Comparison of ENCODE assay signal across 25 cellular contexts in genomic region chr3:73381551-73381950, GRCh38.
DNase-seq lines count a peak whose midpoint lies in the region; ATAC-seq and TF ChIP-seq lines count a peak whose summit lies in the region.
"Had no signal": no experiment of that assay in that cellular context is flagged by ENCODE, and none has a peak within 500 bp of the region (broad histone marks: within the 10 kb centered on the region; RNA-seq: fewer than 3 reads in every experiment).

No MANE protein-coding gene starts in this region.

- TF ChIP-seq POLR2A in right lobe of liver (IDR thresholded peaks at IDR 0.05) = no peak

- H3K4me3 ChIP-seq in Loucy (ENCODE audit: low read length, poor library complexity, severe bottlenecking) (peak overlapping the region; percentile 61), right lobe of liver (no peak overlapping the region)
- H3K4me3 ChIP-seq: A549, BLaER1, GM12878 had no signal

- no peak overlapping the region for H3K4me3 Mint-ChIP-seq in nephron progenitor cell
- H3K4me3 Mint-ChIP-seq in type B pancreatic cell = no peak overlapping the region
- no peak overlapping the region for H3K4me3 Mint-ChIP-seq in activated naive CD8-positive, alpha-beta T cell treated with anti-CD3 and anti-CD28 coated beads for 36 hours
- H3K4me3 Mint-ChIP-seq: CD14-positive monocyte; CD4-positive, alpha-beta memory T cell; CD4-positive, CD25-positive, alpha-beta regulatory T cell; CD8-positive, alpha-beta memory T cell had no signal

- H3K36me3 Mint-ChIP-seq in nephron progenitor cell (ENCODE audit: low read depth) (peaks cover 54% of the 10 kb centered on the region), type B pancreatic cell (peaks cover 30% of the 10 kb centered on the region)
- H3K36me3 Mint-ChIP-seq in activated naive CD8-positive, alpha-beta T cell treated with anti-CD3 and anti-CD28 coated beads for 36 hours = no peaks in the 10 kb centered on the region
- H3K36me3 Mint-ChIP-seq: CD14-positive monocyte; CD4-positive, alpha-beta memory T cell; CD4-positive, CD25-positive, alpha-beta regulatory T cell; CD8-positive, alpha-beta memory T cell had no signal

- ATAC-seq in GM21529 (IDR thresholded peaks at IDR 0.05; ENCODE audit: unreplicated experiment) (no peak), right lobe of liver (no peak)
- ATAC-seq: A549, GM12878 had no signal

- no peak for DNase-seq in nephron progenitor cell
- DNase-seq in type B pancreatic cell (ENCODE audit: extremely low spot score, unreplicated experiment) = no peak
- no peak for DNase-seq in right lobe of liver
- no peak for DNase-seq in activated naive CD8-positive, alpha-beta T cell treated with anti-CD3 and anti-CD28 coated beads for 36 hours
- DNase-seq: AML-193; BE2C; C1 segment of cervical spinal cord; CD4-positive, alpha-beta memory T cell; CD4-positive, CD25-positive, alpha-beta regulatory T cell; CD8-positive, alpha-beta memory T cell; COR-L47; DMS 273 treated with DMSO at 0.1 percent for 48 hours; DMS153; DMS79; DND-41; EL; GDM1 had no signal

- intact Hi-C loops in right lobe of liver (cut with DNase I) = no loop called here

- H3K27ac Mint-ChIP-seq in nephron progenitor cell (peak overlapping the region; percentile 9), type B pancreatic cell (peak overlapping the region; percentile 35)
- no peak overlapping the region for H3K27ac Mint-ChIP-seq in activated naive CD8-positive, alpha-beta T cell treated with anti-CD3 and anti-CD28 coated beads for 36 hours
- H3K27ac Mint-ChIP-seq: CD14-positive monocyte; CD4-positive, alpha-beta memory T cell; CD4-positive, CD25-positive, alpha-beta regulatory T cell; CD8-positive, alpha-beta memory T cell had no signal

- H3K27me3 ChIP-seq in Loucy (ENCODE audit: insufficient read depth, low read length, poor library complexity, severe bottlenecking) (no peaks in the 10 kb centered on the region), right lobe of liver (no peaks in the 10 kb centered on the region)
- H3K27me3 ChIP-seq: BE2C, BLaER1 had no signal

- no peaks in the 10 kb centered on the region for H3K9me2 ChIP-seq in Loucy (replicated peaks; ENCODE audit: low read depth, low read length)

- H3K9me3 Mint-ChIP-seq in nephron progenitor cell (no peaks in the 10 kb centered on the region), type B pancreatic cell (no peaks in the 10 kb centered on the region)
- peaks cover 3% of the 10 kb centered on the region for H3K9me3 Mint-ChIP-seq in activated naive CD8-positive, alpha-beta T cell treated with anti-CD3 and anti-CD28 coated beads for 36 hours

- H3K36me3 ChIP-seq in Loucy (ENCODE audit: insufficient read depth, low read length) = no peaks in the 10 kb centered on the region
- no peaks in the 10 kb centered on the region for H3K36me3 ChIP-seq in right lobe of liver
- H3K36me3 ChIP-seq: BLaER1 had no signal

- H3K9ac ChIP-seq in Loucy (ENCODE audit: low read depth, low read length, poor library complexity, severe bottlenecking) = peak overlapping the region; percentile 72
- H3K9ac ChIP-seq: BLaER1 had no signal

- no peaks in the 10 kb centered on the region for H4K20me1 ChIP-seq in Loucy (ENCODE audit: insufficient read depth, low read length, poor library complexity, severe bottlenecking)
- H4K20me1 ChIP-seq: BLaER1 had no signal

- no peak overlapping the region for H2AFZ ChIP-seq in Loucy (ENCODE audit: low read length)

- peaks cover 10% of the 10 kb centered on the region for H3K4me1 Mint-ChIP-seq in nephron progenitor cell
- peaks cover 7% of the 10 kb centered on the region for H3K4me1 Mint-ChIP-seq in type B pancreatic cell (ENCODE audit: unreplicated experiment)
- no peaks in the 10 kb centered on the region for H3K4me1 Mint-ChIP-seq in activated naive CD8-positive, alpha-beta T cell treated with anti-CD3 and anti-CD28 coated beads for 36 hours
- H3K4me1 Mint-ChIP-seq: CD14-positive monocyte; CD4-positive, alpha-beta memory T cell; CD4-positive, CD25-positive, alpha-beta regulatory T cell; CD8-positive, alpha-beta memory T cell had no signal

- peak overlapping the region; percentile 72 for H3K4me2 ChIP-seq in Loucy (ENCODE audit: low read depth, low read length, poor library complexity, severe bottlenecking)
- H3K4me2 ChIP-seq: A549, BLaER1 had no signal

- TF ChIP-seq CTCF in Loucy (conservative IDR thresholded peaks at IDR 0.05; ENCODE audit: low read length) (no peak), VCaP (conservative IDR thresholded peaks at IDR 0.05) (no peak), nephron progenitor cell (IDR thresholded peaks at IDR 0.05) (no peak), type B pancreatic cell (conservative IDR thresholded peaks at IDR 0.05) (no peak), right lobe of liver (IDR thresholded peaks at IDR 0.05) (no peak)

- H3K27me3 Mint-ChIP-seq in nephron progenitor cell (ENCODE audit: low read depth, poor library complexity) = no peaks in the 10 kb centered on the region
- H3K27me3 Mint-ChIP-seq in type B pancreatic cell = peaks cover 5% of the 10 kb centered on the region
- H3K27me3 Mint-ChIP-seq in activated naive CD8-positive, alpha-beta T cell treated with anti-CD3 and anti-CD28 coated beads for 36 hours = no peaks in the 10 kb centered on the region
- H3K27me3 Mint-ChIP-seq: CD4-positive, alpha-beta memory T cell; CD4-positive, CD25-positive, alpha-beta regulatory T cell; CD8-positive, alpha-beta memory T cell had no signal

- 55% methylated on average over 2 of the region's 2 CpGs for WGBS in right lobe of liver (ENCODE audit: insufficient coverage, low coverage, low lambda C conversion rate, missing lambda C conversion rate)

- H3K4me1 ChIP-seq in Loucy (ENCODE audit: insufficient read depth, low read length, poor library complexity, severe bottlenecking) = peaks cover 73% of the 10 kb centered on the region
- no peaks in the 10 kb centered on the region for H3K4me1 ChIP-seq in right lobe of liver
- H3K4me1 ChIP-seq: A549 had no signal

- H3K9me3 ChIP-seq in Loucy (ENCODE audit: insufficient read depth, low read depth, low read length) = no peaks in the 10 kb centered on the region
- no peaks in the 10 kb centered on the region for H3K9me3 ChIP-seq in right lobe of liver
- H3K9me3 ChIP-seq: A549, BE2C had no signal

- H3K27ac ChIP-seq in VCaP (peak overlapping the region; percentile 61), right lobe of liver (no peak overlapping the region)
- H3K27ac ChIP-seq: 22Rv1, A549, BLaER1 had no signal

- no peaks in the 10 kb centered on the region; the same call in 1 of the 2 replicates for H3K79me2 ChIP-seq in Loucy (ENCODE audit: insufficient read depth, low read length)

- H3F3A ChIP-seq in Loucy (ENCODE audit: low read depth) = peaks cover 5% of the 10 kb centered on the region; the same call in 1 of the 2 replicates
